ENCODE assay signal across 21 cellular contexts in the genomic region with DNA sequence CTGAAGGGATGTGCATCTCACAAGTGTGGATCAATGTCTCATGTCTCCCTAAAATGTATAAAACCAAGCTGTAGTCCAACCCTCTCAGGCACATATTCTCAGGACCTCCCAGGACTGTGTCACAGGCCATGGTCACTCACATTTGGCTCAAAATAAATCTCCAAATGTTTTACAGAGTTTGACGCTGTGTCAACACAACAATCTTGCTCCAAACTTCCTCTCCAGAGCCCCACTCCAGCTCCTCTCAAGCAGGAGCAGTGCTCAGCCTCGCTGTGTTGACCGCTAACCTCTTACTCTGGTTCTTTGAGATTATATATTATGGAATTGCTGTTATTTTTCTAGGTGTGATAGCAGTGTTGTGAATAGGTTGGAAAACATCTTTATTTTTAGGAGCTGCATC. TPM values are rescaled to one million over a fixed set of nuclear protein-coding genes. Genes with fewer than 3 reads are reported as not detected.
"Had no signal": no experiment of that assay in that cellular context is flagged by ENCODE, and none has a peak within 500 bp of the region (broad histone marks: within the 10 kb centered on the region; RNA-seq: fewer than 3 reads in every experiment).

No MANE protein-coding gene starts in this region.

- DNase-seq: activated effector memory CD4-positive, alpha-beta T cell treated with anti-CD3 and anti-CD28 coated beads, Interleukin-2, amount 50 U/mL, for 16 hours; activated naive CD4-positive, alpha-beta T cell treated with anti-CD3 and anti-CD28 coated beads, Interleukin-2, amount 10 ng/mL, durations not matched to agents 7 days and 5 days; effector CD4-positive, alpha-beta T cell; erythroblast; foreskin keratinocyte; glutamatergic neuron; hypothalamus; left colon; naive thymus-derived CD4-positive, alpha-beta T cell; stimulated activated CD4-positive, alpha-beta T cell treated with anti-CD3 and anti-CD28 coated beads, Interleukin-2, amount 100 ng/mL, for 24 hours; stimulated activated naive CD8-positive, alpha-beta T cell treated with anti-CD3 and anti-CD28 coated beads, Interleukin-15, amount 100 ng/mL, for 72 hours; T1000; trophoblast cell had no signal

- H3K9me3 ChIP-seq: prostate gland had no signal

- H3K27ac Mint-ChIP-seq: activated naive CD4-positive, alpha-beta T cell treated with anti-CD3 and anti-CD28 coated beads, Interleukin-2, amount 10 ng/mL, durations not matched to agents 7 days and 5 days; naive thymus-derived CD4-positive, alpha-beta T cell; stimulated activated effector memory CD8-positive, alpha-beta T cell treated with anti-CD3 and anti-CD28 coated beads, Interleukin-12 subunit alpha, Interleukin-12 subunit beta, amount 100 ng/mL, for 72 hours; stimulated activated naive CD8-positive, alpha-beta T cell treated with anti-CD3 and anti-CD28 coated beads, Interleukin-15, amount 100 ng/mL, for 72 hours; T-helper 1 cell treated with Interleukin-12 subunit alpha and Interleukin-12 subunit beta and Interleukin-4 antibody, amounts not matched to agents 30 μg/mL and 1 μg/mL, for 36 hours; WTC11 had no signal

- H3K36me3 ChIP-seq: cardiac muscle cell, prostate gland had no signal

- H3K4me3 Mint-ChIP-seq: activated naive CD4-positive, alpha-beta T cell treated with anti-CD3 and anti-CD28 coated beads, Interleukin-2, amount 10 ng/mL, durations not matched to agents 7 days and 5 days; naive thymus-derived CD4-positive, alpha-beta T cell; stimulated activated effector memory CD8-positive, alpha-beta T cell treated with anti-CD3 and anti-CD28 coated beads, Interleukin-12 subunit alpha, Interleukin-12 subunit beta, amount 100 ng/mL, for 72 hours; stimulated activated naive CD8-positive, alpha-beta T cell treated with anti-CD3 and anti-CD28 coated beads, Interleukin-15, amount 100 ng/mL, for 72 hours; T-helper 1 cell treated with Interleukin-12 subunit alpha and Interleukin-12 subunit beta and Interleukin-4 antibody, amounts not matched to agents 30 μg/mL and 1 μg/mL, for 36 hours; WTC11 had no signal

- ATAC-seq: foreskin keratinocyte; left colon; naive thymus-derived CD4-positive, alpha-beta T cell had no signal

- H3K36me3 Mint-ChIP-seq: activated naive CD4-positive, alpha-beta T cell treated with anti-CD3 and anti-CD28 coated beads, Interleukin-2, amount 10 ng/mL, durations not matched to agents 7 days and 5 days; naive thymus-derived CD4-positive, alpha-beta T cell; stimulated activated effector memory CD8-positive, alpha-beta T cell treated with anti-CD3 and anti-CD28 coated beads, Interleukin-12 subunit alpha, Interleukin-12 subunit beta, amount 100 ng/mL, for 72 hours; WTC11 had no signal

- H3K4me1 ChIP-seq: foreskin keratinocyte, prostate gland had no signal

- H3K27me3 ChIP-seq: foreskin keratinocyte had no signal

- H3K27ac ChIP-seq: cardiac muscle cell, foreskin keratinocyte, prostate gland, skin epidermis had no signal

- H3K4me3 ChIP-seq: cardiac muscle cell, lung, prostate gland, skin epidermis had no signal

- H3K4me1 Mint-ChIP-seq: stimulated activated effector memory CD8-positive, alpha-beta T cell treated with anti-CD3 and anti-CD28 coated beads, Interleukin-12 subunit alpha, Interleukin-12 subunit beta, amount 100 ng/mL, for 72 hours; stimulated activated naive CD8-positive, alpha-beta T cell treated with anti-CD3 and anti-CD28 coated beads, Interleukin-15, amount 100 ng/mL, for 72 hours had no signal

- H3K27me3 Mint-ChIP-seq: stimulated activated naive CD8-positive, alpha-beta T cell treated with anti-CD3 and anti-CD28 coated beads, Interleukin-15, amount 100 ng/mL, for 72 hours had no signal

- H3K9me3 Mint-ChIP-seq: activated naive CD4-positive, alpha-beta T cell treated with anti-CD3 and anti-CD28 coated beads, Interleukin-2, amount 10 ng/mL, durations not matched to agents 7 days and 5 days; naive thymus-derived CD4-positive, alpha-beta T cell; stimulated activated effector memory CD8-positive, alpha-beta T cell treated with anti-CD3 and anti-CD28 coated beads, Interleukin-12 subunit alpha, Interleukin-12 subunit beta, amount 100 ng/mL, for 72 hours; stimulated activated naive CD8-positive, alpha-beta T cell treated with anti-CD3 and anti-CD28 coated beads, Interleukin-15, amount 100 ng/mL, for 72 hours; T-helper 1 cell treated with Interleukin-12 subunit alpha and Interleukin-12 subunit beta and Interleukin-4 antibody, amounts not matched to agents 30 μg/mL and 1 μg/mL, for 36 hours; WTC11 had no signal

- FAIRE-seq: islet of Langerhans had no signal

RNA-seq across cellular contexts. Expression of a gene that starts 56.2 kb away (rescaled TPM):
- total RNA-seq: naive thymus-derived CD4-positive, alpha-beta T cell had no signal
- polyA plus RNA-seq: naive thymus-derived CD4-positive, alpha-beta T cell had no signal
